In genomic region chr14:90408713-90409112, GRCh38 we compare ENCODE assay signal across 10 cellular contexts. TPM values are rescaled to one million over a fixed set of nuclear protein-coding genes. Genes with fewer than 3 reads are reported as not detected.
DNase-seq lines count a peak whose midpoint lies in the region; ATAC-seq, FAIRE-seq and TF ChIP-seq lines count a peak whose summit lies in the region.
"Had no signal": no experiment of that assay in that cellular context is flagged by ENCODE, and none has a peak within 500 bp of the region (broad histone marks: within the 10 kb centered on the region; RNA-seq: fewer than 3 reads in every experiment).

No MANE protein-coding gene starts in this region.

- peaks cover 36% of the 10 kb centered on the region for H3K4me1 ChIP-seq in A549
- H3K4me1 ChIP-seq in HEK293 (ENCODE audit: control insufficient read depth, insufficient read depth, low read length), result peaks cover 13% of the 10 kb centered on the region
- peaks cover 25 to 68% (median 67%) of the 10 kb centered on the region in 4 donors for H3K4me1 ChIP-seq in esophagus muscularis mucosa

- peaks cover 33 to 50% of the 10 kb centered on the region in 2 donors for H3K4me1 Mint-ChIP-seq in natural killer cell

- peaks cover 17 to 33% of the 10 kb centered on the region in 2 experiments; a peak in 2 of 3 replicates for H3K36me3 ChIP-seq in HEK293 (ENCODE audit: control insufficient read depth in 2 of 2, insufficient read depth in 1 of 2, low read length in 2 of 2)
- H3K36me3 ChIP-seq in esophagus muscularis mucosa, result peaks cover 20 to 39% (median 30%) of the 10 kb centered on the region in 4 donors

- TF ChIP-seq RAD21 in A549 (conservative IDR thresholded peaks at IDR 0.05 in 1 of 2, IDR thresholded peaks at IDR 0.05 in 1 of 2), result no peak

- H3K27ac ChIP-seq in A549 (peak overlapping the region; percentile 6 to 41; a peak in 4 of 6 replicates), HEK293 (ENCODE audit: extremely low read depth, low read depth, low read length) (peak overlapping the region; percentile 32), esophagus muscularis mucosa (replicated peaks in 1 of 4) (peak overlapping the region; percentile 94 to 97 (median 96))

- H3K27me3 ChIP-seq in esophagus muscularis mucosa, result no peaks in the 10 kb centered on the region

- WGBS in A549 (ENCODE audit: missing lambda C conversion rate), result 89% methylated on average over 6 of the region's 6 CpGs
- WGBS in esophagus muscularis mucosa, result 46% methylated on average over 6 of the region's 6 CpGs

- H3K4me2 ChIP-seq in A549, result peak overlapping the region; percentile 32

- POLR2A ChIA-PET in A549 (lab: Yijun Ruan, JAX), result interaction anchor here (1.6 kb wide), 1 partner anchor 11 kb away, joined by 5 read pairs; the partner anchor contains the start of gene CALM1
- POLR2A ChIA-PET in HEK293 (lab: Yijun Ruan, JAX), result interaction anchor here (1.2 to 2.9 kb wide), 3 partner anchors 9 to 12 kb away, joined by 3 to 21 read pairs (median 7); partner anchors contain the start of gene CALM1

- H3K36me3 Mint-ChIP-seq in natural killer cell, result peaks cover 16% of the 10 kb centered on the region

- no peaks in the 10 kb centered on the region for H3K27me3 Mint-ChIP-seq in natural killer cell (ENCODE audit: low read depth in 2 of 2)

- H3K27ac Mint-ChIP-seq in natural killer cell, result peak overlapping the region; percentile 85 to 95

- peak; percentile 57 to 62 for ATAC-seq in A549
- peak in 1 of 3 donors; percentile 20 for ATAC-seq in natural killer cell
- no peak for ATAC-seq in HG03442 (IDR thresholded peaks at IDR 0.05; ENCODE audit: unreplicated experiment)
- no peak for ATAC-seq in activated CD4-positive, CD25-positive, alpha-beta regulatory T cell treated with anti-CD3 and anti-CD28 coated beads, Interleukin-2, amount 50 U/mL, for 24 hours

- intact Hi-C loops in esophagus muscularis mucosa (cut with DNase I), result no loop called here
- intact Hi-C loops in natural killer cell (cut with micrococcal nuclease), result no loop called here

- DNase-seq in A549 (ENCODE audit: low read depth in 1 of 2, low spot score in 1 of 2) (no peak), esophagus muscularis mucosa (ENCODE audit: extremely low spot score) (no peak), natural killer cell (no peak), NCI-H526 treated with DMSO at 0.1 percent for 48 hours (lab: John Stamatoyannopoulos, UW) (no peak), NCI-H2029 (lab: John Stamatoyannopoulos, UW) (no peak)
- DNase-seq: cortex of kidney; stimulated activated CD4-positive, alpha-beta T cell treated with anti-CD3 and anti-CD28 coated beads, Interleukin-4, amount 100 ng/mL, for 4 hours had no signal

- no peak for TF ChIP-seq POLR2A in A549 (IDR thresholded peaks at IDR 0.05; ENCODE audit: low read length)
- no peak for TF ChIP-seq POLR2A in esophagus muscularis mucosa (IDR thresholded peaks at IDR 0.05; ENCODE audit: low read depth)

- TF ChIP-seq EP300 in A549 (IDR thresholded peaks at IDR 0.05), result no peak
- TF ChIP-seq EP300 in esophagus muscularis mucosa (IDR thresholded peaks at IDR 0.05), result no peak

- H3K9me3 Mint-ChIP-seq in natural killer cell, result no peaks in the 10 kb centered on the region

- FAIRE-seq in A549 (lab: Jason Lieb, UNC), result no peak

- H3K4me3 ChIP-seq in A549, result no peak overlapping the region
- H3K4me3 ChIP-seq in HEK293 (ENCODE audit: low read depth, low read length), result no peak overlapping the region
- no peak overlapping the region for H3K4me3 ChIP-seq in esophagus muscularis mucosa

- H3K4me3 Mint-ChIP-seq in natural killer cell, result no peak overlapping the region

- CTCF ChIA-PET in A549 (lab: Yijun Ruan, JAX) (interaction anchor here (1.2 to 2.6 kb wide), 4 partner anchors 9 to 288 kb away, joined by 4 to 18 read pairs (median 6); partner anchors contain the start of gene NRDE2), HEK293 (lab: Yijun Ruan, JAX) (interaction anchor here (0.5 to 2.9 kb wide), 5 partner anchors 9 to 413 kb away, joined by 3 to 19 read pairs (median 5); no protein-coding TSS in a partner anchor)

- H3K9me3 ChIP-seq in A549, result no peaks in the 10 kb centered on the region
- no peaks in the 10 kb centered on the region for H3K9me3 ChIP-seq in HEK293 (ENCODE audit: control insufficient read depth, insufficient read depth, low read depth, low read length)
- no peaks in the 10 kb centered on the region for H3K9me3 ChIP-seq in esophagus muscularis mucosa

- TF ChIP-seq CTCF in A549 (IDR thresholded peaks at IDR 0.05), result no peak
- no peak for TF ChIP-seq CTCF in HEK293 (tag by site-specific recombination; IDR thresholded peaks at IDR 0.05)
- TF ChIP-seq CTCF in esophagus muscularis mucosa (IDR thresholded peaks at IDR 0.05), result no peak
- no peak for TF ChIP-seq CTCF in natural killer cell (IDR thresholded peaks at IDR 0.05)

TF ChIP-seq in A549, 52 proteins besides CTCF, POLR2A, EP300 and RAD21:
- TF ChIP-seq JUN (IDR thresholded peaks at IDR 0.05) (no peak), JUNB (IDR thresholded peaks at IDR 0.05) (no peak), EHMT2 (IDR thresholded peaks at IDR 0.05; ENCODE audit: low read depth) (no peak), ZSCAN20 (CRISPR knock-in tag; IDR thresholded peaks at IDR 0.05) (no peak), RCOR1 (IDR thresholded peaks at IDR 0.05; ENCODE audit: low read depth, low read length) (no peak), CBX2 (IDR thresholded peaks at IDR 0.05; ENCODE audit: borderline replicate concordance, low read depth) (no peak), KDM1A (IDR thresholded peaks at IDR 0.05; ENCODE audit: low read depth) (no peak)

TF ChIP-seq in HEK293, 187 proteins besides CTCF, POLR2A, EP300 and RAD21 (continues in another document):
- TF ChIP-seq ZSCAN30 (tag by site-specific recombination; IDR thresholded peaks at IDR 0.05), result no peak
- TF ChIP-seq KLF17 (tag by site-specific recombination; IDR thresholded peaks at IDR 0.05), result no peak
- no peak for TF ChIP-seq ZNF530 (tag by site-specific recombination; IDR thresholded peaks at IDR 0.05; ENCODE audit: low read depth)
- no peak for TF ChIP-seq ZBTB8A (tag by site-specific recombination; IDR thresholded peaks at IDR 0.05)
- no peak for TF ChIP-seq ZNF202 (tag by site-specific recombination; IDR thresholded peaks at IDR 0.05; ENCODE audit: borderline replicate concordance)
- no peak for TF ChIP-seq ZNF558 (tag by site-specific recombination; IDR thresholded peaks at IDR 0.05)
- no peak for TF ChIP-seq KLF1 (tag by site-specific recombination; IDR thresholded peaks at IDR 0.05)
- TF ChIP-seq KLF16 (tag by site-specific recombination; IDR thresholded peaks at IDR 0.05), result no peak
- no peak for TF ChIP-seq ZNF426 (tag by site-specific recombination; IDR thresholded peaks at IDR 0.05)
- no peak for TF ChIP-seq ZNF366 (tag by site-specific recombination; conservative IDR thresholded peaks at IDR 0.05)
- TF ChIP-seq PRDM10 (tag by site-specific recombination; IDR thresholded peaks at IDR 0.05), result no peak
- no peak for TF ChIP-seq ZNF830 (tag by site-specific recombination; IDR thresholded peaks at IDR 0.05; ENCODE audit: low read depth)
- no peak for TF ChIP-seq ZNF214 (tag by site-specific recombination; IDR thresholded peaks at IDR 0.05; ENCODE audit: borderline replicate concordance)
- TF ChIP-seq ZNF175 (tag by site-specific recombination; IDR thresholded peaks at IDR 0.05), result no peak

RNA-seq across cellular contexts. Expression of gene CALM1, which starts 11.9 kb away (rescaled TPM):
- 337 and 451 TPM in 2 replicates for polyA plus RNA-seq in A549 (2011; rRNA removed)
- 389 and 431 TPM in 2 replicates for polyA plus RNA-seq in A549 (2012; cell fraction: cytosol; rRNA removed)
- 183 and 312 TPM in 2 replicates for polyA plus RNA-seq in A549 (2012; cell fraction: nucleus; rRNA removed)
- polyA plus RNA-seq in A549 (2017; fragmentation: RNase III; extraction: RNeasy Plus Mini Kit Qiagen cat#74134 plus additional on column Dnase treatment), result 374 to 398 TPM (median 385 TPM) in 3 replicates
- 150 and 191 TPM in 2 replicates for polyA minus RNA-seq in A549 (2011; rRNA and poly(A)+ RNA removed)
- total RNA-seq in esophagus muscularis mucosa, result 100 to 1,000 TPM; 482 to 847 (median 640) TPM
- total RNA-seq in natural killer cell, result 1,000 to 10,000 TPM in 1 of 3 donors, 100 to 1,000 TPM in 2; 868 to 1,074 (median 907) TPM

Comparison
In these comparisons a context has a peak if more than half of its experiments do, and no peak if none do; other contexts are left out.
1. ATAC-seq: peak in A549 (2 of 2); none in HG03442 (single experiment) and activated CD4-positive, CD25-positive, alpha-beta regulatory T cell treated with anti-CD3 and anti-CD28 coated beads, Interleukin-2, amount 50 U/mL, for 24 hours (0 of 2).
2. H3K27ac ChIP-seq: peak in every context shown above with its lines; median percentile 96 in esophagus muscularis mucosa; 32 in HEK293; 24 in A549.